Comparison of ENCODE assay signal across 1 cellular context in the genomic region with DNA sequence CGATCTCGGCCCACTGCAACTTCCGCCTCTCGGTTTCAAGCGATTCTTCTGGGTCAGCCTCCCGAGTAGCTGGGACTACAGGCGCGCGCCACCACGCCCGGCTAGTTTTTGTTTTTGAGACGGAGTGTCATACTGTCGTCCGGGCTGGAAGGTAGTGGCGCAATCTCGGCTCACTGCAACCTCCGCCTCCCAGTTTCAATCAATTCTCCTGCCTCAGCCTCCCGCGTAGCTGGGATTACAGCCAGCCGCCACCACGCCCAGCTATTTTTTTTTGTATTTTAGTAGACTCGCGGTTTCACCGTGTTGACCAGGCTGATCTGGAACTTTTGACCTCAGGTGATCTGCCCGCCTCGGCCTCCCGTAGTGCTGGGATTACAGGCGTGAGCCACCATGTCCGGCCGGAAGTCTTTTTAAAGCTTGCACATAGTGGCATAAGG.
TF ChIP-seq lines count a peak whose summit lies in the region.

No MANE protein-coding gene starts in this region.

TF ChIP-seq in SK-N-SH treated with all-trans-retinoic acid at 6 μM for 48 hours, 23 proteins besides CTCF, POLR2A, EP300 and RAD21 (continued from another document):
- TF ChIP-seq, protein P1, sequence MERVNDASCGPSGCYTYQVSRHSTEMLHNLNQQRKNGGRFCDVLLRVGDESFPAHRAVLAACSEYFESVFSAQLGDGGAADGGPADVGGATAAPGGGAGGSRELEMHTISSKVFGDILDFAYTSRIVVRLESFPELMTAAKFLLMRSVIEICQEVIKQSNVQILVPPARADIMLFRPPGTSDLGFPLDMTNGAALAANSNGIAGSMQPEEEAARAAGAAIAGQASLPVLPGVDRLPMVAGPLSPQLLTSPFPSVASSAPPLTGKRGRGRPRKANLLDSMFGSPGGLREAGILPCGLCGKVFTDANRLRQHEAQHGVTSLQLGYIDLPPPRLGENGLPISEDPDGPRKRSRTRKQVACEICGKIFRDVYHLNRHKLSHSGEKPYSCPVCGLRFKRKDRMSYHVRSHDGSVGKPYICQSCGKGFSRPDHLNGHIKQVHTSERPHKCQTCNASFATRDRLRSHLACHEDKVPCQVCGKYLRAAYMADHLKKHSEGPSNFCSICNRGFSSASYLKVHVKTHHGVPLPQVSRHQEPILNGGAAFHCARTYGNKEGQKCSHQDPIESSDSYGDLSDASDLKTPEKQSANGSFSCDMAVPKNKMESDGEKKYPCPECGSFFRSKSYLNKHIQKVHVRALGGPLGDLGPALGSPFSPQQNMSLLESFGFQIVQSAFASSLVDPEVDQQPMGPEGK (CRISPR knock-in tag; IDR thresholded peaks at IDR 0.05; ENCODE audit: borderline replicate concordance), result no peak
- TF ChIP-seq GLIS3 (CRISPR knock-in tag; IDR thresholded peaks at IDR 0.05) (no peak), ZC3H10 (CRISPR knock-in tag; IDR thresholded peaks at IDR 0.05) (no peak), OSR1 (CRISPR knock-in tag; IDR thresholded peaks at IDR 0.05) (no peak)
